7 cellular contexts compared by ENCODE assay signal in genomic region chr5:115262066-115262404, GRCh38. TPM values are rescaled to one million over a fixed set of nuclear protein-coding genes. Genes with fewer than 3 reads are reported as not detected.
DNase-seq lines count a peak whose midpoint lies in the region; ATAC-seq, FAIRE-seq and TF ChIP-seq lines count a peak whose summit lies in the region.

No MANE protein-coding gene starts in this region.

- TF ChIP-seq POLR2A in GM18505 (IDR thresholded peaks at IDR 0.05; ENCODE audit: borderline replicate concordance, extremely low read depth, insufficient read depth, insufficient read length) (no peak), K562 (conservative IDR thresholded peaks at IDR 0.05) (no peak), suprapubic skin (IDR thresholded peaks at IDR 0.05) (no peak)

- peaks cover 2 to 6% of the 10 kb centered on the region in 2 experiments; a peak in 2 of 5 replicates for H3K4me1 ChIP-seq in K562 (replicated peaks in 1 of 2; ENCODE audit: control insufficient read depth in 2 of 2, insufficient read depth in 2 of 2, low read length in 2 of 2)
- peaks cover 24% of the 10 kb centered on the region for H3K4me1 ChIP-seq in suprapubic skin

- peak; percentile 47 for ATAC-seq in GM18505 (IDR thresholded peaks at IDR 0.05; ENCODE audit: unreplicated experiment)
- ATAC-seq in K562 = peak; percentile 71

- peak overlapping the region; percentile 87 to 93 for H3K9ac ChIP-seq in K562 (ENCODE audit: insufficient read depth in 1 of 2, low read depth in 2 of 2, low read length in 2 of 2)

- POLR2A ChIA-PET in K562 (lab: Yijun Ruan, JAX) = interaction anchor here (0.7 to 1.6 kb wide), 5 partner anchors 8 to 34 kb away, joined by 3 to 11 read pairs (median 3); partner anchors contain the start of gene CCDC112

- intact Hi-C loops in K562 (cut with micrococcal nuclease) = loop anchor here (1.0 to 5.0 kb wide), 3 partner anchors 27 to 280 kb away; partner anchors contain the start of genes CCDC112 and FEM1C

- peak; percentile 15 for DNase-seq in H4 (ENCODE audit: low spot score)
- no peak for DNase-seq in LNCaP clone FGC (ENCODE audit: low read depth)
- peak; percentile 7 to 37 (median 20) for DNase-seq in K562 (ENCODE audit: extremely low read depth in 1 of 4, low spot score in 3 of 4)
- peak; percentile 34 for DNase-seq in kidney tubule cell (ENCODE audit: low spot score)
- DNase-seq in suprapubic skin (ENCODE audit: low spot score in 2 of 2) = no peak
- no peak for DNase-seq in NCI-H2171 (lab: John Stamatoyannopoulos, UW)

- H3K4me3 ChIP-seq in LNCaP clone FGC (ENCODE audit: low read depth, low read length) (peak overlapping the region; percentile 79), K562 (peak overlapping the region; percentile 90), suprapubic skin (peak overlapping the region; percentile 73)

- H3K27ac ChIP-seq in K562 (ENCODE audit: extremely low read depth, low read depth, low read length) = peak overlapping the region; percentile 84
- peak overlapping the region; percentile 72 for H3K27ac ChIP-seq in suprapubic skin

- H3K9me3 ChIP-seq in K562 (replicated peaks; ENCODE audit: control insufficient read depth, insufficient read depth, low read depth, low read length) = no peaks in the 10 kb centered on the region
- H3K9me3 ChIP-seq in suprapubic skin = no peaks in the 10 kb centered on the region

- H3K27me3 ChIP-seq in K562 (ENCODE audit: control insufficient read depth in 2 of 2, insufficient read depth in 2 of 2, low read length in 2 of 2) (no peaks in the 10 kb centered on the region), suprapubic skin (no peaks in the 10 kb centered on the region)

- TF ChIP-seq EP300 in K562 (IDR thresholded peaks at IDR 0.05; ENCODE audit: low read length) (no peak), suprapubic skin (IDR thresholded peaks at IDR 0.05) (no peak)

- H3K79me2 ChIP-seq in K562 (ENCODE audit: control insufficient read depth, insufficient read depth, low read length) = peaks cover 50% of the 10 kb centered on the region

- FAIRE-seq in K562 (lab: Jason Lieb, UNC) = peak; percentile 82

- BruUV-seq in K562 (replicated peaks; lab: Mats Ljungman, UMichigan) = no TSS peak

- no peaks in the 10 kb centered on the region for H4K20me1 ChIP-seq in K562 (replicated peaks; ENCODE audit: control insufficient read depth, insufficient read depth, low read length)

- H3K9me1 ChIP-seq in K562 (ENCODE audit: control insufficient read depth, insufficient read depth, low read length) = no peaks in the 10 kb centered on the region

- H3K4me2 ChIP-seq in K562 (ENCODE audit: insufficient read depth, low read length) = peak overlapping the region; percentile 83

- H2AFZ ChIP-seq in K562 (ENCODE audit: low read depth, low read length) = peak overlapping the region; percentile 90

- TF ChIP-seq RAD21 in K562 (CRISPR knock-in tag; conservative IDR thresholded peaks at IDR 0.05 in 1 of 2, IDR thresholded peaks at IDR 0.05 in 1 of 2) = no peak

- CTCF ChIA-PET in K562 (lab: Yijun Ruan, JAX; ENCODE audit: low intra/inter-chr PET ratio) = no interaction called here

- H3K36me3 ChIP-seq in K562 (ENCODE audit: control insufficient read depth, insufficient read depth, low read length) = no peaks in the 10 kb centered on the region
- H3K36me3 ChIP-seq in suprapubic skin = peaks cover 3% of the 10 kb centered on the region

- in situ Hi-C loops in K562 (cut with MboI) = no loop called here

- under 1% methylated on average over 9 of the region's 9 CpGs for WGBS in K562 (ENCODE audit: insufficient coverage, low coverage, missing lambda C conversion rate)
- 3% methylated on average over 9 of the region's 9 CpGs for WGBS in suprapubic skin

- TF ChIP-seq CTCF in LNCaP clone FGC (IDR thresholded peaks at IDR 0.05; ENCODE audit: control insufficient read depth, extremely low read depth, insufficient read depth) (no peak), K562 (IDR thresholded peaks at IDR 0.05 in 2 of 3, conservative IDR thresholded peaks at IDR 0.05 in 1 of 3; ENCODE audit: insufficient read depth in 2 of 3, low read depth in 1 of 3, low read length in 3 of 3) (no peak), suprapubic skin (IDR thresholded peaks at IDR 0.05) (no peak)

TF ChIP-seq in K562, 482 proteins besides CTCF, POLR2A, EP300 and RAD21 (continues in another document):
- TF ChIP-seq ZNF232 (CRISPR knock-in tag; IDR thresholded peaks at IDR 0.05) = 0 out of 2 replicates have a peak, but pooled peaks have one; percentile 8
- TF ChIP-seq ELF1 (tag; IDR thresholded peaks at IDR 0.05) = no peak
- no peak for TF ChIP-seq PBX2 (CRISPR knock-in tag; IDR thresholded peaks at IDR 0.05; ENCODE audit: low read depth)
- TF ChIP-seq PBX2 (tag; conservative IDR thresholded peaks at IDR 0.05; ENCODE audit: low read depth) = peak; percentile 63; the same call in 1 of the 2 replicates
- TF ChIP-seq PKNOX1 (IDR thresholded peaks at IDR 0.05) = peak; percentile 60
- no peak for TF ChIP-seq CAMTA2 (CRISPR knock-in tag; conservative IDR thresholded peaks at IDR 0.05)

RNA-seq across cellular contexts. Expression of gene PGGT1B, which starts 0.6 kb away (rescaled TPM):
- 10.8 and 13.6 TPM in 2 replicates for total RNA-seq in H4 (2014; rRNA removed; shearing (Covaris generic))
- total RNA-seq in K562 (2011; cell fraction: chromatin; rRNA removed; ENCODE audit: low replicate concordance) = 11.4 and 21.0 TPM in 2 replicates
- total RNA-seq in K562 (2011; cell fraction: nucleolus; rRNA removed) = 6.3 and 9.6 TPM in 2 replicates
- 10.9 and 15.5 TPM in 2 replicates for total RNA-seq in K562 (2011; cell fraction: nucleoplasm; rRNA removed)
- 7.6 and 8.2 TPM in 2 replicates for total RNA-seq in K562 (2014; rRNA removed)
- total RNA-seq in K562 (2014; rRNA removed; fragmentation: Illumina TruSeq; extraction: Trizol) = 21.2 and 27.4 TPM in 2 replicates
- total RNA-seq in K562 (2015; rRNA removed; fragmentation: Illumina TruSeq; extraction: Trizol) = 19.9 and 20.0 TPM in 2 replicates
- total RNA-seq in K562 (2021) = 33.7 and 38.8 TPM in 2 replicates
- polyA plus RNA-seq in K562 (2011; rRNA removed) = 4.0 and 6.2 TPM in 2 replicates
- polyA plus RNA-seq in K562 (2011; cell fraction: cytosol; rRNA removed) = 0.91 and 1.9 TPM in 2 replicates
- polyA plus RNA-seq in K562 (2011; cell fraction: nucleus; rRNA removed) = 4.6 and 4.7 TPM in 2 replicates
- polyA plus RNA-seq in K562 (2012) = 13.4 and 17.5 TPM in 2 replicates
- polyA plus RNA-seq in K562 (2014; fragmentation: Illumina TruSeq; extraction: Trizol) = 10.3 and 10.9 TPM in 2 replicates
- polyA plus RNA-seq in K562 (2014; fragmentation: Nextera tagmentation; extraction: Ambion mirVana) = 10 to 100 TPM; 19.8 to 32.3 TPM
- 5.3 and 5.8 TPM in 2 replicates for polyA plus RNA-seq in K562 (2014; rRNA removed)
- polyA minus RNA-seq in K562 (2011; rRNA and poly(A)+ RNA removed) = 16.3 and 18.3 TPM in 2 replicates
- 6.1 and 7.2 TPM in 2 replicates for polyA minus RNA-seq in K562 (2011; cell fraction: cytosol; rRNA and poly(A)+ RNA removed)
- 26.3 and 31.2 TPM in 2 replicates for polyA minus RNA-seq in K562 (2011; cell fraction: nucleus; rRNA and poly(A)+ RNA removed)
- total RNA-seq in suprapubic skin = 10 to 100 TPM in 2 of 4 donors, 1 to 10 TPM in 2; 6.5 to 14.1 (median 9.9) TPM

RNA-seq across cellular contexts. Expression of gene CCDC112, which starts 34.4 kb away (rescaled TPM):
- total RNA-seq in H4 (2014; rRNA removed; shearing (Covaris generic)) = 2.2 and 4.7 TPM in 2 replicates
- 0.65 and 3.1 TPM in 2 replicates for total RNA-seq in K562 (2011; cell fraction: chromatin; rRNA removed; ENCODE audit: low replicate concordance)
- total RNA-seq in K562 (2011; cell fraction: nucleolus; rRNA removed) = 0.50 and 0.66 TPM in 2 replicates
- 1.3 and 2.4 TPM in 2 replicates for total RNA-seq in K562 (2011; cell fraction: nucleoplasm; rRNA removed)
- 7.4 and 8.5 TPM in 2 replicates for total RNA-seq in K562 (2014; rRNA removed)
- 13.7 and 16.4 TPM in 2 replicates for total RNA-seq in K562 (2014; rRNA removed; fragmentation: Illumina TruSeq; extraction: Trizol)
- 14.0 and 15.2 TPM in 2 replicates for total RNA-seq in K562 (2015; rRNA removed; fragmentation: Illumina TruSeq; extraction: Trizol)
- 5.6 and 6.2 TPM in 2 replicates for total RNA-seq in K562 (2021)
- polyA plus RNA-seq in K562 (2011; rRNA removed) = 2.7 and 3.4 TPM in 2 replicates
- polyA plus RNA-seq in K562 (2011; cell fraction: cytosol; rRNA removed) = 1.2 TPM in 2 replicates
- 0.87 and 1.1 TPM in 2 replicates for polyA plus RNA-seq in K562 (2011; cell fraction: nucleus; rRNA removed)
- polyA plus RNA-seq in K562 (2012) = 5.6 and 6.2 TPM in 2 replicates
- polyA plus RNA-seq in K562 (2014; fragmentation: Illumina TruSeq; extraction: Trizol) = 14.4 and 15.3 TPM in 2 replicates
- 1 to 10 TPM; 3.3 to 3.5 TPM for polyA plus RNA-seq in K562 (2014; fragmentation: Nextera tagmentation; extraction: Ambion mirVana)
- 7.9 and 9.9 TPM in 2 replicates for polyA plus RNA-seq in K562 (2014; rRNA removed)
- 2.1 and 2.8 TPM in 2 replicates for polyA minus RNA-seq in K562 (2011; rRNA and poly(A)+ RNA removed)
- 1.5 TPM in 2 replicates for polyA minus RNA-seq in K562 (2011; cell fraction: cytosol; rRNA and poly(A)+ RNA removed)
- polyA minus RNA-seq in K562 (2011; cell fraction: nucleus; rRNA and poly(A)+ RNA removed) = 1.5 and 2.8 TPM in 2 replicates
- 10 to 100 TPM in 1 of 4 donors, 1 to 10 TPM in 3; 4.8 to 11.6 (median 6.8) TPM for total RNA-seq in suprapubic skin

Comparison
In these comparisons a context has a peak if more than half of its experiments do, and no peak if none do; other contexts are left out.
1. DNase-seq: peak in H4 (single experiment), K562 (4 of 4) and kidney tubule cell (single experiment); none in LNCaP clone FGC (single experiment), suprapubic skin (0 of 2) and NCI-H2171 (single experiment).
2. Peak in every context shown above with its lines, with median percentiles within 50 percentile points of each other: H3K4me3 ChIP-seq.